ENCODE assay signal across 16 cellular contexts in the genomic region with DNA sequence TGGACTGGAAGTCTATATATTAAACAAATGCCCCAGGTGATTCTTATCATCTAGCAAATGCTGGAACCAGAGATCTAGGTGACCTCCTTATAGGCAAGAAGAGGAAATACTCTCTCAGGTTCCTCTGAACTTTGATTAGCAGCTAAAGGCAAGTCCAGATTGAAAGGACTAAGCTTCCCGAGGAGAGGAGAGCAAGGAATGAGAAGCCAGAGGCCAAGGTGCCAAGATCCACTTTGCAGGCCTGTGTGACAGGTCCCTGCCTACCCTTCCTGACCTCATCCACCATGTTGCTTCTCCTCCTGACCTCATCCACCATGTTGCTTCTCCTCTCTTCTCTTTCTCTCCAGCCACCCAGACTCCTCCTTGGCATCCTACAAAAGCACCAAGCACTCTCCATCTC.
A peak's percentile ranks its signal among the peaks of the same experiment; 100 is the strongest.
DNase-seq lines count a peak whose midpoint lies in the region; ATAC-seq, FAIRE-seq and TF ChIP-seq lines count a peak whose summit lies in the region.
"Had no signal": no experiment of that assay in that cellular context is flagged by ENCODE, and none has a peak within 500 bp of the region (broad histone marks: within the 10 kb centered on the region; RNA-seq: fewer than 3 reads in every experiment).

No MANE protein-coding gene starts in this region.

- H3K36me3 Mint-ChIP-seq in activated CD4-positive, alpha-beta T cell treated with anti-CD3 and anti-CD28 coated beads, Interleukin-2, amount 10 ng/mL, durations not matched to agents 24 days and 14 days (ENCODE audit: low read depth), result no peaks in the 10 kb centered on the region

- H3K4me3 ChIP-seq in HEK293 (ENCODE audit: low read depth, low read length) (no peak overlapping the region), SJCRH30 (no peak overlapping the region), lower lobe of right lung (no peak overlapping the region), small intestine (ENCODE audit: low read depth in 1 of 2, low read length in 2 of 2) (no peak overlapping the region)
- H3K4me3 ChIP-seq: A549, GM23248, PC-9 had no signal

- H3K9me3 ChIP-seq in HEK293 (ENCODE audit: control insufficient read depth, insufficient read depth, low read depth, low read length), result no peaks in the 10 kb centered on the region
- no peaks in the 10 kb centered on the region for H3K9me3 ChIP-seq in SJCRH30 (replicated peaks)
- H3K9me3 ChIP-seq in lower lobe of right lung, result no peaks in the 10 kb centered on the region
- no peaks in the 10 kb centered on the region for H3K9me3 ChIP-seq in small intestine (ENCODE audit: control insufficient read depth, low read depth)
- H3K9me3 ChIP-seq: A549, BE2C had no signal

- no peak overlapping the region for H3K27ac ChIP-seq in HEK293 (ENCODE audit: extremely low read depth, low read depth, low read length)
- peak overlapping the region; percentile 75 for H3K27ac ChIP-seq in SJCRH30
- H3K27ac ChIP-seq in lower lobe of right lung, result no peak overlapping the region
- peak overlapping the region; percentile 16 to 67 for H3K27ac ChIP-seq in small intestine (ENCODE audit: low read depth in 1 of 2, low read length in 1 of 2)
- H3K27ac ChIP-seq: A549, GM23248, PC-9 had no signal

- TF ChIP-seq CTCF in HEK293 (tag by site-specific recombination; IDR thresholded peaks at IDR 0.05), result no peak
- TF ChIP-seq CTCF in lower lobe of right lung (IDR thresholded peaks at IDR 0.05), result no peak

- H3K27me3 ChIP-seq in SJCRH30 (no peaks in the 10 kb centered on the region), lower lobe of right lung (ENCODE audit: low read depth) (no peaks in the 10 kb centered on the region), small intestine (ENCODE audit: control insufficient read depth in 2 of 2, insufficient read depth in 2 of 2, low read length in 2 of 2) (no peaks in the 10 kb centered on the region)
- H3K27me3 ChIP-seq: BE2C had no signal

- H3K36me3 ChIP-seq in HEK293 (ENCODE audit: control insufficient read depth in 2 of 2, insufficient read depth in 1 of 2, low read length in 2 of 2), result no peaks in the 10 kb centered on the region
- no peaks in the 10 kb centered on the region for H3K36me3 ChIP-seq in SJCRH30
- H3K36me3 ChIP-seq in lower lobe of right lung, result no peaks in the 10 kb centered on the region
- no peaks in the 10 kb centered on the region for H3K36me3 ChIP-seq in small intestine (ENCODE audit: control insufficient read depth in 2 of 2, insufficient read depth in 2 of 2, low read length in 2 of 2)
- H3K36me3 ChIP-seq: BE2C had no signal

- H3K27ac Mint-ChIP-seq in activated CD4-positive, alpha-beta T cell treated with anti-CD3 and anti-CD28 coated beads, Interleukin-2, amount 10 ng/mL, durations not matched to agents 24 days and 14 days, result no peak overlapping the region
- H3K27ac Mint-ChIP-seq: H9 had no signal

- 0 to 73% (median 25%) methylated on average over 1 of the region's 1 CpG for WGBS in small intestine, 3 donors

- no peak overlapping the region for H3K4me3 Mint-ChIP-seq in activated CD4-positive, alpha-beta T cell treated with anti-CD3 and anti-CD28 coated beads, Interleukin-2, amount 10 ng/mL, durations not matched to agents 24 days and 14 days
- H3K4me3 Mint-ChIP-seq: H9 had no signal

- DNase-seq in SJCRH30 (no peak), lower lobe of right lung (no peak), small intestine (peak; percentile 89), DMS79 treated with DMSO at 0.1 percent for 48 hours (lab: John Stamatoyannopoulos, UW) (no peak)
- DNase-seq in activated CD4-positive, alpha-beta T cell treated with anti-CD3 and anti-CD28 coated beads, Interleukin-2, amount 10 ng/mL, durations not matched to agents 24 days and 14 days, result no peak
- DNase-seq: BE2C, GM23248, H9, MV-4-11, NCI-H226, NCI-H748 treated with DMSO at 0.1 percent for 48 hours had no signal

- H3K27me3 Mint-ChIP-seq in activated CD4-positive, alpha-beta T cell treated with anti-CD3 and anti-CD28 coated beads, Interleukin-2, amount 10 ng/mL, durations not matched to agents 24 days and 14 days, result no peaks in the 10 kb centered on the region

- intact Hi-C loops in lower lobe of right lung (cut with DNase I), result no loop called here
- intact Hi-C loops in activated CD4-positive, alpha-beta T cell treated with anti-CD3 and anti-CD28 coated beads, Interleukin-2, amount 10 ng/mL, durations not matched to agents 24 days and 14 days (cut with micrococcal nuclease), result no loop called here

- ATAC-seq in lower lobe of right lung (peak; percentile 13 to 32), HG03439 (IDR thresholded peaks at IDR 0.05; ENCODE audit: unreplicated experiment) (no peak)
- ATAC-seq: A549 had no signal

- H3K4me1 ChIP-seq in HEK293 (ENCODE audit: control insufficient read depth, insufficient read depth, low read length) (no peaks in the 10 kb centered on the region), SJCRH30 (peaks cover 13% of the 10 kb centered on the region), lower lobe of right lung (peaks cover 13% of the 10 kb centered on the region), small intestine (ENCODE audit: control insufficient read depth in 2 of 2, insufficient read depth in 1 of 2, low read depth in 1 of 2, low read length in 1 of 2) (peaks cover 2 to 6% of the 10 kb centered on the region in 2 donors)
- H3K4me1 ChIP-seq: BE2C had no signal

- peaks cover 11% of the 10 kb centered on the region for H3K9me3 Mint-ChIP-seq in activated CD4-positive, alpha-beta T cell treated with anti-CD3 and anti-CD28 coated beads, Interleukin-2, amount 10 ng/mL, durations not matched to agents 24 days and 14 days

- CTCF ChIA-PET in HEK293 (lab: Yijun Ruan, JAX), result interaction anchor here (0.6 kb wide), 1 partner anchor 174 kb away, joined by 4 read pairs; no protein-coding TSS in a partner anchor

- no peaks in the 10 kb centered on the region for H3K4me1 Mint-ChIP-seq in activated CD4-positive, alpha-beta T cell treated with anti-CD3 and anti-CD28 coated beads, Interleukin-2, amount 10 ng/mL, durations not matched to agents 24 days and 14 days

- POLR2A ChIA-PET in HEK293 (lab: Yijun Ruan, JAX), result no interaction called here

- no peak for FAIRE-seq in small intestine (lab: Jason Lieb, UNC)
- FAIRE-seq: A549, GM12891 had no signal

TF ChIP-seq in HEK293, 187 proteins besides CTCF, POLR2A, EP300 and RAD21:
- TF ChIP-seq, protein P1, sequence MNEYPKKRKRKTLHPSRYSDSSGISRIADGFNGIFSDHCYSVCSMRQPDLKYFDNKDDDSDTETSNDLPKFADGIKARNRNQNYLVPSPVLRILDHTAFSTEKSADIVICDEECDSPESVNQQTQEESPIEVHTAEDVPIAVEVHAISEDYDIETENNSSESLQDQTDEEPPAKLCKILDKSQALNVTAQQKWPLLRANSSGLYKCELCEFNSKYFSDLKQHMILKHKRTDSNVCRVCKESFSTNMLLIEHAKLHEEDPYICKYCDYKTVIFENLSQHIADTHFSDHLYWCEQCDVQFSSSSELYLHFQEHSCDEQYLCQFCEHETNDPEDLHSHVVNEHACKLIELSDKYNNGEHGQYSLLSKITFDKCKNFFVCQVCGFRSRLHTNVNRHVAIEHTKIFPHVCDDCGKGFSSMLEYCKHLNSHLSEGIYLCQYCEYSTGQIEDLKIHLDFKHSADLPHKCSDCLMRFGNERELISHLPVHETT (tag by site-specific recombination; IDR thresholded peaks at IDR 0.05), result no peak
- TF ChIP-seq ZNF776 (tag by site-specific recombination; IDR thresholded peaks at IDR 0.05; ENCODE audit: borderline replicate concordance), result peak; percentile 62; the same call in 1 of the 2 replicates

Comparison
In these comparisons a context has a peak if more than half of its experiments do, and no peak if none do; other contexts are left out.
1. H3K27ac ChIP-seq: peak in SJCRH30 (single experiment) and small intestine (2 of 2); none in HEK293 (single experiment) and lower lobe of right lung (single experiment).